9 cellular contexts compared by ENCODE assay signal in genomic region chr2:30232027-30232800, GRCh38. TPM values are rescaled to one million over a fixed set of nuclear protein-coding genes. Genes with fewer than 3 reads are reported as not detected.
DNase-seq lines count a peak whose midpoint lies in the region; ATAC-seq and TF ChIP-seq lines count a peak whose summit lies in the region.
"Had no signal": no experiment of that assay in that cellular context is flagged by ENCODE, and none has a peak within 500 bp of the region (broad histone marks: within the 10 kb centered on the region; RNA-seq: fewer than 3 reads in every experiment).

No MANE protein-coding gene starts in this region.

- peak overlapping the region; percentile 65 for H3K27ac Mint-ChIP-seq in osteocyte (ENCODE audit: unreplicated experiment)

- DNase-seq in NCI-H1092 treated with DMSO at 0.1 percent for 48 hours (lab: John Stamatoyannopoulos, UW) (peak; percentile 36), NCI-H1092 (lab: John Stamatoyannopoulos, UW) (no peak), NT2/D1 (ENCODE audit: low read depth, low spot score) (no peak), activated T-helper 1 cell treated with Interleukin-2 at 50 U/mL for 16 hours (ENCODE audit: low read depth) (peak; percentile 67), foreskin melanocyte (peak; percentile 26), osteocyte (ENCODE audit: extremely low spot score, unreplicated experiment) (no peak), aorta (peak; percentile 79 to 86)

- H3K9me3 ChIP-seq in NT2/D1 (ENCODE audit: insufficient read depth, low read length) (no peaks in the 10 kb centered on the region), aorta (ENCODE audit: control insufficient read depth, low read length) (no peaks in the 10 kb centered on the region)

- H3K27me3 ChIP-seq in NT2/D1 (ENCODE audit: insufficient read depth, insufficient read length) (peaks cover 34% of the 10 kb centered on the region), aorta (ENCODE audit: control insufficient read depth in 1 of 2, insufficient read depth in 2 of 2, low read length in 1 of 2) (no peaks in the 10 kb centered on the region)

- H3K9me3 Mint-ChIP-seq in osteocyte (ENCODE audit: unreplicated experiment): no peaks in the 10 kb centered on the region

- WGBS in aorta, 2 donors: 1% methylated on average over 59 to 67 of the region's 67 CpGs

- H3K4me3 ChIP-seq in NT2/D1 (ENCODE audit: insufficient read length, low read depth): peak overlapping the region; percentile 61
- peak overlapping the region; percentile 84 to 92 for H3K4me3 ChIP-seq in aorta (ENCODE audit: low read length in 2 of 2)

- peak overlapping the region; percentile 62 to 94 for H3K27ac ChIP-seq in aorta (ENCODE audit: low read depth in 1 of 2, low read length in 2 of 2)
- H3K27ac ChIP-seq: C4-2B had no signal

- ATAC-seq in HG03066 (IDR thresholded peaks at IDR 0.05; ENCODE audit: low read depth, unreplicated experiment) (peak; percentile 34), aorta (ENCODE audit: low FRiP score) (peak; percentile 45)

- peak overlapping the region; percentile 82 for H3K4me3 Mint-ChIP-seq in osteocyte (ENCODE audit: unreplicated experiment)

- H3K4me1 ChIP-seq in NT2/D1 (ENCODE audit: insufficient read depth, insufficient read length) (peaks cover 4% of the 10 kb centered on the region), aorta (ENCODE audit: control insufficient read depth in 1 of 2, insufficient read depth in 2 of 2, low read length in 2 of 2) (peaks cover 2 to 3% of the 10 kb centered on the region in 2 donors)

- intact Hi-C loops in aorta (cut with DNase I): loop anchor here (5.0 to 10.0 kb wide), 7 partner anchors 113 to 460 kb away; no protein-coding TSS in a partner anchor

- no peak for TF ChIP-seq CTCF in osteocyte (IDR thresholded peaks at IDR 0.05)

- peaks cover 16% of the 10 kb centered on the region for H3K36me3 Mint-ChIP-seq in osteocyte (ENCODE audit: unreplicated experiment)

- peak overlapping the region; percentile 80 for H3K9ac ChIP-seq in NT2/D1 (ENCODE audit: insufficient read length, low read depth)

- H3K36me3 ChIP-seq in NT2/D1 (ENCODE audit: insufficient read depth, insufficient read length, low read length): peaks cover 25% of the 10 kb centered on the region
- peaks cover 0 to 5% of the 10 kb centered on the region in 2 donors for H3K36me3 ChIP-seq in aorta (ENCODE audit: control insufficient read depth in 1 of 2, insufficient read depth in 2 of 2, low read length in 1 of 2)

- peaks cover 41% of the 10 kb centered on the region for H3K4me1 Mint-ChIP-seq in osteocyte (ENCODE audit: unreplicated experiment)

- H3K27me3 Mint-ChIP-seq in osteocyte (ENCODE audit: unreplicated experiment): no peaks in the 10 kb centered on the region

RNA-seq across cellular contexts. Expression of gene LBH, which starts 0.9 kb away (rescaled TPM):
- 65.0 and 74.7 TPM in 2 replicates for total RNA-seq in osteocyte
- total RNA-seq in aorta: 100 to 1,000 TPM; 105 to 213 TPM
- 10 to 100 TPM; 56.1 to 83.8 TPM for polyA plus RNA-seq in aorta

Comparison
In these comparisons a context has a peak if more than half of its experiments do, and no peak if none do; other contexts are left out.
1. DNase-seq: peak in NCI-H1092 treated with DMSO at 0.1 percent for 48 hours (single experiment), activated T-helper 1 cell treated with Interleukin-2 at 50 U/mL for 16 hours (single experiment), foreskin melanocyte (single experiment) and aorta (2 of 2); none in NCI-H1092 (single experiment), NT2/D1 (single experiment) and osteocyte (single experiment).